Comparison of ENCODE assay signal across 18 cellular contexts in genomic region chr3:72391659-72392058, GRCh38.
"Had no signal": no experiment of that assay in that cellular context is flagged by ENCODE, and none has a peak within 500 bp of the region (broad histone marks: within the 10 kb centered on the region; RNA-seq: fewer than 3 reads in every experiment).

No MANE protein-coding gene starts in this region.

- DNase-seq: activated CD4-positive, alpha-beta T cell treated with anti-CD3 and anti-CD28 coated beads, Interleukin-2, amount 10 ng/mL, durations not matched to agents 24 days and 14 days; activated CD8-positive, alpha-beta T cell treated with anti-CD3 and anti-CD28 coated beads, Interleukin-2, amount 10 ng/mL, durations not matched to agents 7 days and 5 days; activated naive CD4-positive, alpha-beta T cell treated with anti-CD3 and anti-CD28 coated beads for 36 hours; activated T-cell treated with anti-CD3 and anti-CD28 coated beads, Interleukin-2, amount 50 U/mL, for 24 hours; body of pancreas; foreskin melanocyte; glutamatergic neuron; mammary epithelial cell; right cardiac atrium; small intestine; stimulated activated CD4-positive, alpha-beta T cell treated with anti-CD3 and anti-CD28 coated beads, Interleukin-15, amount 100 ng/mL, for 24 hours; stimulated activated CD4-positive, alpha-beta T cell treated with anti-CD3 and anti-CD28 coated beads, Interleukin-4, amount 100 ng/mL, for 1 hour; stimulated activated naive CD8-positive, alpha-beta T cell treated with anti-CD3 and anti-CD28 coated beads, Interleukin-15, amount 100 ng/mL, for 72 hours; T1000 had no signal

- H3K9me3 Mint-ChIP-seq: activated CD4-positive, alpha-beta T cell treated with anti-CD3 and anti-CD28 coated beads, Interleukin-2, amount 10 ng/mL, durations not matched to agents 24 days and 14 days; activated naive CD4-positive, alpha-beta T cell treated with anti-CD3 and anti-CD28 coated beads for 36 hours; activated T-cell treated with anti-CD3 and anti-CD28 coated beads, Interleukin-2, amount 50 U/mL, for 24 hours; activated T-helper 2 cell treated with anti-CD3 and anti-CD28 coated beads, Interferon-gamma antibody, Interleukin-2, Interleukin-4, amounts not matched to agents 10 μg/mL and 5 μg/mL and 100 μg/mL, durations not matched to agents 14 hours and 24 hours and 36 hours; neural crest cell; stimulated activated naive CD8-positive, alpha-beta T cell treated with anti-CD3 and anti-CD28 coated beads, Interleukin-15, amount 100 ng/mL, for 72 hours had no signal

- H3K9me3 ChIP-seq: body of pancreas, prostate gland had no signal

- H3K36me3 ChIP-seq: prostate gland had no signal

- H3K27me3 Mint-ChIP-seq: activated CD4-positive, alpha-beta T cell treated with anti-CD3 and anti-CD28 coated beads, Interleukin-2, amount 10 ng/mL, durations not matched to agents 24 days and 14 days; activated T-cell treated with anti-CD3 and anti-CD28 coated beads, Interleukin-2, amount 50 U/mL, for 24 hours; stimulated activated naive CD8-positive, alpha-beta T cell treated with anti-CD3 and anti-CD28 coated beads, Interleukin-15, amount 100 ng/mL, for 72 hours; type B pancreatic cell had no signal

- H3K4me3 Mint-ChIP-seq: activated CD4-positive, alpha-beta T cell treated with anti-CD3 and anti-CD28 coated beads, Interleukin-2, amount 10 ng/mL, durations not matched to agents 24 days and 14 days; activated CD8-positive, alpha-beta T cell treated with anti-CD3 and anti-CD28 coated beads, Interleukin-2, amount 10 ng/mL, durations not matched to agents 7 days and 5 days; activated naive CD4-positive, alpha-beta T cell treated with anti-CD3 and anti-CD28 coated beads for 36 hours; activated T-cell treated with anti-CD3 and anti-CD28 coated beads, Interleukin-2, amount 50 U/mL, for 24 hours; neural crest cell; stimulated activated naive CD8-positive, alpha-beta T cell treated with anti-CD3 and anti-CD28 coated beads, Interleukin-15, amount 100 ng/mL, for 72 hours; type B pancreatic cell had no signal

- H3K4me3 ChIP-seq: body of pancreas, prostate gland had no signal

- H3K27me3 ChIP-seq: body of pancreas had no signal

- H3K27ac Mint-ChIP-seq: activated CD4-positive, alpha-beta T cell treated with anti-CD3 and anti-CD28 coated beads, Interleukin-2, amount 10 ng/mL, durations not matched to agents 24 days and 14 days; activated CD8-positive, alpha-beta T cell treated with anti-CD3 and anti-CD28 coated beads, Interleukin-2, amount 10 ng/mL, durations not matched to agents 7 days and 5 days; activated naive CD4-positive, alpha-beta T cell treated with anti-CD3 and anti-CD28 coated beads for 36 hours; activated T-cell treated with anti-CD3 and anti-CD28 coated beads, Interleukin-2, amount 50 U/mL, for 24 hours; activated T-helper 2 cell treated with anti-CD3 and anti-CD28 coated beads, Interferon-gamma antibody, Interleukin-2, Interleukin-4, amounts not matched to agents 10 μg/mL and 5 μg/mL and 100 μg/mL, durations not matched to agents 14 hours and 24 hours and 36 hours; stimulated activated naive CD8-positive, alpha-beta T cell treated with anti-CD3 and anti-CD28 coated beads, Interleukin-15, amount 100 ng/mL, for 72 hours; type B pancreatic cell had no signal

- H3K27ac ChIP-seq: body of pancreas, prostate gland had no signal

- ATAC-seq: activated CD8-positive, alpha-beta T cell treated with anti-CD3 and anti-CD28 coated beads, Interleukin-2, amount 10 ng/mL, durations not matched to agents 7 days and 5 days; body of pancreas; stimulated activated naive CD8-positive, alpha-beta T cell treated with anti-CD3 and anti-CD28 coated beads, Interleukin-15, amount 100 ng/mL, for 72 hours had no signal
